Comparison of ENCODE assay signal across 1 cellular context in genomic region chr6:36545767-36546663, GRCh38.
A peak's percentile ranks its signal among the peaks of the same experiment; 100 is the strongest.
TF ChIP-seq lines count a peak whose summit lies in the region.

No MANE protein-coding gene starts in this region.

TF ChIP-seq in K562, 482 proteins besides CTCF, POLR2A, EP300 and RAD21 (continued from another document):
- TF ChIP-seq ZBTB40 (IDR thresholded peaks at IDR 0.05) (0 out of 2 replicates have a peak, but pooled peaks have one; percentile 28), ZBTB40 (CRISPR knock-in tag; IDR thresholded peaks at IDR 0.05) (no peak), CEBPG (CRISPR knock-in tag; IDR thresholded peaks at IDR 0.05) (no peak), CEBPG (tag; conservative IDR thresholded peaks at IDR 0.05 in 1 of 2, IDR thresholded peaks at IDR 0.05 in 1 of 2) (peak in 1 of 2 experiments; percentile 48; a peak in 1 of 4 replicates), CHD1 (IDR thresholded peaks at IDR 0.05; ENCODE audit: low read length) (no peak)
